ENCODE assay signal across 8 cellular contexts in genomic region chr11:124481365-124482323, GRCh38. TPM values are rescaled to one million over a fixed set of nuclear protein-coding genes. Genes with fewer than 3 reads are reported as not detected.
DNase-seq lines count a peak whose midpoint lies in the region; ATAC-seq and TF ChIP-seq lines count a peak whose summit lies in the region.

No MANE protein-coding gene starts in this region.

- WGBS in suprapubic skin: 27% methylated on average over 20 of the region's 20 CpGs

- no peaks in the 10 kb centered on the region for H3K36me3 ChIP-seq in BJ (ENCODE audit: control insufficient read depth, insufficient read depth, low read length)
- H3K36me3 ChIP-seq in suprapubic skin: no peaks in the 10 kb centered on the region

- no peaks in the 10 kb centered on the region for H3K9me3 ChIP-seq in suprapubic skin

- H3K4me3 ChIP-seq in BJ (ENCODE audit: low read depth, low read length): peak overlapping the region; percentile 9
- H3K4me3 ChIP-seq in suprapubic skin: peak overlapping the region; percentile 28

- H3K4me3 Mint-ChIP-seq in immature natural killer cell: peak overlapping the region; percentile 31 to 74 (median 60)

- TF ChIP-seq EP300 in suprapubic skin (IDR thresholded peaks at IDR 0.05): no peak

- no peak overlapping the region for H3K27ac Mint-ChIP-seq in immature natural killer cell

- H3K4me1 Mint-ChIP-seq in immature natural killer cell: peaks cover 12% of the 10 kb centered on the region in 2 donors

- TF ChIP-seq POLR2A in suprapubic skin (IDR thresholded peaks at IDR 0.05): no peak

- no peak overlapping the region for H3K27ac ChIP-seq in suprapubic skin

- H3K27me3 Mint-ChIP-seq in immature natural killer cell (ENCODE audit: low read depth in 3 of 3): peaks cover 3 to 18% (median 4%) of the 10 kb centered on the region in 3 donors

- DNase-seq in BJ (ENCODE audit: low read depth) (no peak), NCI-H526 treated with DMSO at 0.1 percent for 48 hours (lab: John Stamatoyannopoulos, UW) (peak; percentile 80), amniotic epithelial cell (ENCODE audit: low read depth) (peak; percentile 64), immature natural killer cell (no peak), suprapubic skin (ENCODE audit: low spot score in 2 of 2) (no peak), 8988T (no peak)

- TF ChIP-seq CTCF in BJ (IDR thresholded peaks at IDR 0.05; ENCODE audit: insufficient read depth, low read depth, low read length) (no peak), suprapubic skin (IDR thresholded peaks at IDR 0.05) (no peak)

- POLR2A ChIA-PET in BJ (lab: Charles Lee): no interaction called here

- ATAC-seq in GM21717 (IDR thresholded peaks at IDR 0.05; ENCODE audit: unreplicated experiment): peak; percentile 68
- ATAC-seq in GM21367 (IDR thresholded peaks at IDR 0.05; ENCODE audit: unreplicated experiment): no peak

- H3K9me3 Mint-ChIP-seq in immature natural killer cell: peaks cover 0 to 12% (median 0%) of the 10 kb centered on the region in 6 donors

- no peaks in the 10 kb centered on the region for H3K27me3 ChIP-seq in BJ (ENCODE audit: control insufficient read depth, insufficient read depth, low read length)
- H3K27me3 ChIP-seq in suprapubic skin: no peaks in the 10 kb centered on the region

- H3K36me3 Mint-ChIP-seq in immature natural killer cell: no peaks in the 10 kb centered on the region

- H3K4me1 ChIP-seq in suprapubic skin: no peaks in the 10 kb centered on the region

- CTCF ChIA-PET in BJ (lab: Yijun Ruan, JAX): no interaction called here

RNA-seq across cellular contexts. Expression of gene OR8B8, which starts 36.1 kb away (rescaled TPM):
- polyA plus RNA-seq in BJ (2011; rRNA removed): not detected in 2 replicates
- polyA minus RNA-seq in BJ (2011; rRNA and poly(A)+ RNA removed): not detected in 2 replicates
- polyA plus RNA-seq in immature natural killer cell: not detected
- not detected for total RNA-seq in suprapubic skin

RNA-seq across cellular contexts. Expression of gene OR8B4, which starts 57.0 kb away (rescaled TPM):
- polyA plus RNA-seq in BJ (2011; rRNA removed) (not detected in 2 replicates), immature natural killer cell (not detected)
- not detected in 2 replicates for polyA minus RNA-seq in BJ (2011; rRNA and poly(A)+ RNA removed)
- total RNA-seq in suprapubic skin: not detected

Comparison
In these comparisons a context has a peak if more than half of its experiments do, and no peak if none do; other contexts are left out.
1. DNase-seq: peak in NCI-H526 treated with DMSO at 0.1 percent for 48 hours (single experiment) and amniotic epithelial cell (single experiment); none in BJ (single experiment), immature natural killer cell (0 of 3), suprapubic skin (0 of 2) and 8988T (single experiment).